ENCODE assay signal across 11 cellular contexts in the genomic region with DNA sequence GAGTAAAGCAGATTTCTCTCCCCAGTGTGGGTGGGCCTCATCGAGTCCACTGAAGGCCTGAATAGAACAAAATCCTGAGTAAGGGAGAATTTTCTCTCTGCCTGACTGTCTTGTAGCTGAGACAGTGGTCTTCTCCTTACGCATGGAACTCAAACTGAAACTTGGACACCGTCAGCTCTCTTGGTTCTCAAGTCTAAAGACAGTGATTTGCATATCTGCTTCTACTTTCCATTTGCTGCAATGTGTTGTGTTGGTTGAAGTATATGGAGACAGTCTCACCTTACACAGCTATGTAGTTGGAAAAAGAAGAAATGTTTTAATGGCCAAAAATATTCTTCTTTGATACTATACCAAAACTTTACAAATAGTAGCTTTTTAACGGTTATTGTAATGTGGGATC.
DNase-seq lines count a peak whose midpoint lies in the region; ATAC-seq and TF ChIP-seq lines count a peak whose summit lies in the region.
"Had no signal": no experiment of that assay in that cellular context is flagged by ENCODE, and none has a peak within 500 bp of the region (broad histone marks: within the 10 kb centered on the region; RNA-seq: fewer than 3 reads in every experiment).

No MANE protein-coding gene starts in this region.

- H3K9ac ChIP-seq in trophoblast cell (ENCODE audit: low read length) = no peak overlapping the region

- H2AK5ac ChIP-seq in trophoblast cell (ENCODE audit: low read length) = no peak overlapping the region

- H2BK5ac ChIP-seq in trophoblast cell (ENCODE audit: low read depth, low read length, poor library complexity) = peak overlapping the region; percentile 27

- H3K14ac ChIP-seq in trophoblast cell (ENCODE audit: low read length) = no peak overlapping the region

- H4K8ac ChIP-seq in trophoblast cell (ENCODE audit: low read depth, low read length) = no peak overlapping the region

- H3K4me1 ChIP-seq in trophoblast cell (ENCODE audit: control insufficient read depth in 1 of 2, insufficient read depth in 2 of 2, low read length in 2 of 2) = no peaks in the 10 kb centered on the region
- H3K4me1 ChIP-seq: sigmoid colon had no signal

- H3K27ac ChIP-seq in trophoblast cell (ENCODE audit: low read depth, low read length) = no peak overlapping the region
- H3K27ac ChIP-seq: sigmoid colon had no signal

- H3K79me2 ChIP-seq in trophoblast cell (ENCODE audit: control insufficient read depth, insufficient read depth, low read length, poor library complexity) = no peaks in the 10 kb centered on the region

- TF ChIP-seq POLR2A in GM18951 (IDR thresholded peaks at IDR 0.05; ENCODE audit: extremely low read depth, insufficient read depth, insufficient read length) = peak; percentile 24

- WGBS in trophoblast cell (ENCODE audit: extremely low coverage, insufficient coverage, insufficient read length) = no CpG with 5 or more reads among the region's 4 CpGs

- no peaks in the 10 kb centered on the region for H3K9me3 ChIP-seq in trophoblast cell (ENCODE audit: insufficient read depth, low read depth, low read length)
- H3K9me3 ChIP-seq: sigmoid colon had no signal

- H3K4ac ChIP-seq in trophoblast cell (ENCODE audit: low read depth, low read length) = no peak overlapping the region

- ATAC-seq in GM21576 (IDR thresholded peaks at IDR 0.05; ENCODE audit: unreplicated experiment) = peak; percentile 98
- peak; percentile 97 for ATAC-seq in HG03103 (IDR thresholded peaks at IDR 0.05; ENCODE audit: low read depth, unreplicated experiment)
- ATAC-seq: T-cell had no signal

- H2AFZ ChIP-seq in trophoblast cell (ENCODE audit: insufficient read depth, low read length, poor library complexity) = no peak overlapping the region

- no peak overlapping the region for H3K4me3 ChIP-seq in trophoblast cell (ENCODE audit: low read depth, low read length)
- H3K4me3 ChIP-seq: sigmoid colon had no signal

- no peaks in the 10 kb centered on the region for H3K79me1 ChIP-seq in trophoblast cell (ENCODE audit: low read length)

- H2BK120ac ChIP-seq in trophoblast cell (ENCODE audit: insufficient read depth, low read length, poor library complexity) = no peak overlapping the region

- no peak overlapping the region for H3K18ac ChIP-seq in trophoblast cell (ENCODE audit: low read length)

- DNase-seq in trophoblast cell (no peak), G401 (ENCODE audit: low spot score) (no peak), NCI-H2196 (lab: John Stamatoyannopoulos, UW; ENCODE audit: unreplicated experiment) (no peak), NCI-H1436 (lab: John Stamatoyannopoulos, UW) (no peak)
- DNase-seq: Calu3, NCI-H82, sigmoid colon, T-cell had no signal

- no peaks in the 10 kb centered on the region for H3K27me3 ChIP-seq in trophoblast cell (ENCODE audit: insufficient read depth, low read length)
- H3K27me3 ChIP-seq: sigmoid colon had no signal

- no peak overlapping the region for H4K12ac ChIP-seq in trophoblast cell (ENCODE audit: low read depth, low read length)

- no peak overlapping the region for H3K23ac ChIP-seq in trophoblast cell (ENCODE audit: low read length)

- peaks cover 0 to 1% of the 10 kb centered on the region in 2 experiments for H3K36me3 ChIP-seq in trophoblast cell (ENCODE audit: control insufficient read depth in 1 of 2, insufficient read depth in 2 of 2, low read length in 2 of 2)
- H3K36me3 ChIP-seq: sigmoid colon had no signal

- in situ Hi-C loops in GM18951 (cut with MboI; ENCODE audit: low sequenced_read_pairs, unreplicated experiment) = no loop called here
- in situ Hi-C loops in G401 (cut with HindIII; ENCODE audit: low sequenced_read_pairs) = no loop called here

- no peak overlapping the region for H2BK12ac ChIP-seq in trophoblast cell (ENCODE audit: low read length)

- no peak overlapping the region for H3K4me2 ChIP-seq in trophoblast cell (ENCODE audit: low read length)

- no peak overlapping the region for H4K91ac ChIP-seq in trophoblast cell (ENCODE audit: low read depth, low read length)
